ENCODE assay signal across 8 cellular contexts in genomic region chr10:33330543-33331019, GRCh38. TPM values are rescaled to one million over a fixed set of nuclear protein-coding genes. Genes with fewer than 3 reads are reported as not detected.
DNase-seq lines count a peak whose midpoint lies in the region; ATAC-seq and TF ChIP-seq lines count a peak whose summit lies in the region.

No MANE protein-coding gene starts in this region.

- H3K9me2 ChIP-seq in Loucy (replicated peaks; ENCODE audit: low read depth, low read length), result no peaks in the 10 kb centered on the region

- WGBS in thyroid gland, 2 donors, result 3 to 6% methylated on average over 11 of the region's 11 CpGs

- no peaks in the 10 kb centered on the region for H3K9me3 Mint-ChIP-seq in activated naive CD4-positive, alpha-beta T cell treated with anti-CD3 and anti-CD28 coated beads, Interleukin-2, amount 10 ng/mL, durations not matched to agents 7 days and 5 days

- peak overlapping the region; percentile 86 for H3K4me2 ChIP-seq in Loucy (ENCODE audit: low read depth, low read length, poor library complexity, severe bottlenecking)
- H3K4me2 ChIP-seq in parathyroid adenoma (ENCODE audit: low read length), result no peak overlapping the region

- H3K27ac Mint-ChIP-seq in activated naive CD4-positive, alpha-beta T cell treated with anti-CD3 and anti-CD28 coated beads, Interleukin-2, amount 10 ng/mL, durations not matched to agents 7 days and 5 days, result no peak overlapping the region

- intact Hi-C loops in thyroid gland (cut with DNase I), result loop anchor here (5.0 to 10.0 kb wide), 2 partner anchors 136 to 1307 kb away; no protein-coding TSS in a partner anchor

- CTCF ChIA-PET in activated naive CD4-positive, alpha-beta T cell treated with anti-CD3 and anti-CD28 coated beads, Interleukin-2, amount 10 ng/mL, durations not matched to agents 7 days and 5 days (lab: Charles Lee), result interaction anchor here (0.6 to 2.5 kb wide), 5 partner anchors 18 to 1310 kb away, joined by 3 to 12 read pairs (median 4); no protein-coding TSS in a partner anchor

- peak overlapping the region; percentile 31; the same call in 1 of the 2 replicates for H2AFZ ChIP-seq in Loucy (ENCODE audit: low read length)
- H2AFZ ChIP-seq in parathyroid adenoma, result no peak overlapping the region

- no peak for TF ChIP-seq POLR2A in thyroid gland (IDR thresholded peaks at IDR 0.05)

- peak; percentile 63 for ATAC-seq in GM18868 (IDR thresholded peaks at IDR 0.05; ENCODE audit: unreplicated experiment)

- H3K27me3 ChIP-seq in Loucy (ENCODE audit: insufficient read depth, low read length, poor library complexity, severe bottlenecking), result no peaks in the 10 kb centered on the region
- no peaks in the 10 kb centered on the region for H3K27me3 ChIP-seq in parathyroid adenoma (ENCODE audit: control insufficient read depth, insufficient read depth, low read length)
- H3K27me3 ChIP-seq in thyroid gland, result no peaks in the 10 kb centered on the region

- H3K79me2 ChIP-seq in Loucy (ENCODE audit: insufficient read depth, low read length) (no peaks in the 10 kb centered on the region), parathyroid adenoma (no peaks in the 10 kb centered on the region)

- H3K27ac ChIP-seq in parathyroid adenoma (peak overlapping the region; percentile 20), thyroid gland (peak overlapping the region; percentile 44 to 95 (median 53))

- peak overlapping the region; percentile 61 for H3K4me3 ChIP-seq in Loucy (ENCODE audit: low read length, poor library complexity, severe bottlenecking)
- peak overlapping the region; percentile 60 for H3K4me3 ChIP-seq in parathyroid adenoma (ENCODE audit: low read depth, low read length)
- H3K4me3 ChIP-seq in thyroid gland (replicated peaks in 1 of 3), result peak overlapping the region in 1 of 3 donors; percentile 14

- H3K36me3 ChIP-seq in Loucy (ENCODE audit: insufficient read depth, low read length) (no peaks in the 10 kb centered on the region), parathyroid adenoma (ENCODE audit: control insufficient read depth, insufficient read depth, low read length) (no peaks in the 10 kb centered on the region), thyroid gland (peaks cover 0 to 4% of the 10 kb centered on the region in 2 donors)

- TF ChIP-seq CTCF in Loucy (conservative IDR thresholded peaks at IDR 0.05; ENCODE audit: low read length) (peak; percentile 96), parathyroid adenoma (IDR thresholded peaks at IDR 0.05) (peak; percentile 84), thyroid gland (IDR thresholded peaks at IDR 0.05) (peak; percentile 72 to 88 (median 83))

- H3K4me1 ChIP-seq in Loucy (ENCODE audit: insufficient read depth, low read length, poor library complexity, severe bottlenecking), result peaks cover 47% of the 10 kb centered on the region
- H3K4me1 ChIP-seq in parathyroid adenoma, result no peaks in the 10 kb centered on the region
- H3K4me1 ChIP-seq in thyroid gland, result peaks cover 15 to 29% of the 10 kb centered on the region in 2 donors

- H3K36me3 Mint-ChIP-seq in activated naive CD4-positive, alpha-beta T cell treated with anti-CD3 and anti-CD28 coated beads, Interleukin-2, amount 10 ng/mL, durations not matched to agents 7 days and 5 days, result no peaks in the 10 kb centered on the region

- H3F3A ChIP-seq in Loucy (ENCODE audit: low read depth), result 0 out of 2 replicates have a peak, but pooled peaks cover 3% of the 10 kb centered on the region

- peaks cover 47% of the 10 kb centered on the region for H3K27me3 Mint-ChIP-seq in activated naive CD4-positive, alpha-beta T cell treated with anti-CD3 and anti-CD28 coated beads, Interleukin-2, amount 10 ng/mL, durations not matched to agents 7 days and 5 days

- DNase-seq in AG08396 (ENCODE audit: low spot score) (peak; percentile 71), SK-N-DZ (ENCODE audit: low spot score) (peak; percentile 88), globus pallidus (ENCODE audit: low spot score) (peak; percentile 80), thyroid gland (peak; percentile 83 to 88)
- DNase-seq in activated naive CD4-positive, alpha-beta T cell treated with anti-CD3 and anti-CD28 coated beads, Interleukin-2, amount 10 ng/mL, durations not matched to agents 7 days and 5 days, result peak; percentile 84

- H3K9ac ChIP-seq in Loucy (ENCODE audit: low read depth, low read length, poor library complexity, severe bottlenecking), result no peak overlapping the region
- no peak overlapping the region for H3K9ac ChIP-seq in parathyroid adenoma

- no peaks in the 10 kb centered on the region for H3K9me3 ChIP-seq in Loucy (ENCODE audit: insufficient read depth, low read depth, low read length)
- no peaks in the 10 kb centered on the region for H3K9me3 ChIP-seq in parathyroid adenoma (ENCODE audit: control insufficient read depth, low read length)
- no peaks in the 10 kb centered on the region for H3K9me3 ChIP-seq in thyroid gland

- H3K4me3 Mint-ChIP-seq in activated naive CD4-positive, alpha-beta T cell treated with anti-CD3 and anti-CD28 coated beads, Interleukin-2, amount 10 ng/mL, durations not matched to agents 7 days and 5 days, result no peak overlapping the region

- H3K4me1 Mint-ChIP-seq in activated naive CD4-positive, alpha-beta T cell treated with anti-CD3 and anti-CD28 coated beads, Interleukin-2, amount 10 ng/mL, durations not matched to agents 7 days and 5 days, result peaks cover 16% of the 10 kb centered on the region

- H4K20me1 ChIP-seq in Loucy (ENCODE audit: insufficient read depth, low read length, poor library complexity, severe bottlenecking), result no peaks in the 10 kb centered on the region

RNA-seq across cellular contexts. Expression of gene NRP1, which starts 3.9 kb away (rescaled TPM):
- polyA plus RNA-seq in SK-N-DZ (2014; cell fraction: cytosol; rRNA removed), result 32.4 and 36.6 TPM in 2 replicates
- 28.2 and 32.6 TPM in 2 replicates for polyA plus RNA-seq in SK-N-DZ (2014; cell fraction: nucleus; rRNA removed)
- total RNA-seq in thyroid gland, result 100 to 1,000 TPM in 1 of 4 donors, 10 to 100 TPM in 3; 40.4 to 123 (median 58.3) TPM
